Comparison of ENCODE assay signal across 8 cellular contexts in the genomic region with DNA sequence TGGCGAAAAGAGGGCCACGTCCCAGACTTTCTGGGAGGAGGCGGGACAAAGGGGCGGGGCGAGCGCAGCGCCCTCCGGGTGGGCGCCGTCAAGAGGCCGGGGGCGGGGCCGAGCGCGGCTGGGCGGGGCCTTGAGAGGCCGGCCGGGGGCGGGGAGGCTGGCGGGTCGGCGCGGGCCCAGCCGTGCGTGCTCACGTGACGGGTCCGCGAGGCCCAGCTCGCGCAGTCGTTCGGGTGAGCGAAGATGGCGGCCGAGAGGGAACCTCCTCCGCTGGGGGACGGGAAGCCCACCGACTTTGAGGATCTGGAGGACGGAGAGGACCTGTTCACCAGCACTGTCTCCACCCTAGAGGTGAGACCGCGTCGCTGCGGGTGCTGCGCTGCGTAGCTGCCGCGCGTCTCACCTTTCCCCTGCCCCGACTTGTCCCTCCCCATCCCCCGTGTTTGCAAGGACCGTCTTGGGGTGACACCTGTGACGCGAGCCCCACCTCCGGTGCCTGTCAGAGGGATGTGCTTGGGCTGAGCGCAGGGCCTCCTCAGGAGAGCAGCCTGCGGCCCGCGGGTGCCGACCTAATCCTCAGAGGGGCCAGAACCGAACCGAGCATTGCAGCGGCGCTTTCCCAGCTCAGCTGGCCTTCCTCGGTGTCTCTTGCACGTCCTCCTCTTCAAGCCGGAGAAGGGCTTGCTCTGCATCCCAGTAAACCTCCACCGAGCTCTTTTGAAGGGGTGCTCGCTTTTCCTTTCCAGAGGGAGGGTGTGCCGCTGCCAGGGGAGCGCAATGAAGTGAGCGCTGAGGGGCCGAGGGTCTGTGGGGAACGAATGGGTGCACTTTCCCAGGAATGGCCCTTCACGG. TPM values are rescaled to one million over a fixed set of nuclear protein-coding genes. Genes with fewer than 3 reads are reported as not detected.
A peak's percentile ranks its signal among the peaks of the same experiment; 100 is the strongest.
DNase-seq lines count a peak whose midpoint lies in the region; ATAC-seq and TF ChIP-seq lines count a peak whose summit lies in the region.

A gene with protein sequence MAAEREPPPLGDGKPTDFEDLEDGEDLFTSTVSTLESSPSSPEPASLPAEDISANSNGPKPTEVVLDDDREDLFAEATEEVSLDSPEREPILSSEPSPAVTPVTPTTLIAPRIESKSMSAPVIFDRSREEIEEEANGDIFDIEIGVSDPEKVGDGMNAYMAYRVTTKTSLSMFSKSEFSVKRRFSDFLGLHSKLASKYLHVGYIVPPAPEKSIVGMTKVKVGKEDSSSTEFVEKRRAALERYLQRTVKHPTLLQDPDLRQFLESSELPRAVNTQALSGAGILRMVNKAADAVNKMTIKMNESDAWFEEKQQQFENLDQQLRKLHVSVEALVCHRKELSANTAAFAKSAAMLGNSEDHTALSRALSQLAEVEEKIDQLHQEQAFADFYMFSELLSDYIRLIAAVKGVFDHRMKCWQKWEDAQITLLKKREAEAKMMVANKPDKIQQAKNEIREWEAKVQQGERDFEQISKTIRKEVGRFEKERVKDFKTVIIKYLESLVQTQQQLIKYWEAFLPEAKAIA (plus strand): TSS at position 220 of the 852 bp plus-strand sequence. CDS start 24 bp downstream, at position 244.

- DNase-seq in DMS153 (lab: John Stamatoyannopoulos, UW) (peak; percentile 42), Peyer's patch (peak; percentile 95 to 99 (median 98)), esophagus muscularis mucosa (ENCODE audit: extremely low spot score) (peak; percentile 97)
- peak; percentile 91 to 92 for DNase-seq in activated T-cell treated with anti-CD3 and anti-CD28 coated beads, Interleukin-2, amount 50 U/mL, for 48 hours
- peak; percentile 71 to 85 for DNase-seq in stimulated activated CD8-positive, alpha-beta memory T cell treated with anti-CD3 and anti-CD28 coated beads, Interleukin-7, amount 100 ng/mL, for 4 hours (ENCODE audit: low read depth in 2 of 2)

- H3K9ac ChIP-seq in HUES64 (ENCODE audit: low read depth, low read length), result peak within 1 kb of the TSS; percentile 75

- H3K27me3 ChIP-seq in HUES64 (ENCODE audit: insufficient read depth, low read length) (peaks cover 3% of the 10 kb centered on the region; the same call in 1 of the 2 replicates), Peyer's patch (no peaks in the 10 kb centered on the region), esophagus muscularis mucosa (no peaks in the 10 kb centered on the region), muscle layer of duodenum (ENCODE audit: low read depth, low read length) (no peaks in the 10 kb centered on the region)

- no peak for TF ChIP-seq EP300 in esophagus muscularis mucosa (IDR thresholded peaks at IDR 0.05)

- H3K4me3 ChIP-seq in HUES64 (ENCODE audit: low read length), result peak within 1 kb of the TSS; percentile 77
- H3K4me3 ChIP-seq in Peyer's patch, result peak within 1 kb of the TSS; percentile 75 to 94 (median 83)
- peak within 1 kb of the TSS; percentile 88 to 98 (median 92) for H3K4me3 ChIP-seq in esophagus muscularis mucosa
- peak within 1 kb of the TSS; percentile 92 to 98 for H3K4me3 ChIP-seq in muscle layer of duodenum (ENCODE audit: low read depth in 1 of 2, low read length in 2 of 2)

- TF ChIP-seq POLR2A in Peyer's patch (IDR thresholded peaks at IDR 0.05) (peak; percentile 61 to 76), esophagus muscularis mucosa (IDR thresholded peaks at IDR 0.05; ENCODE audit: low read depth) (peak; percentile 25)

- no peaks in the 10 kb centered on the region for H3K9me3 ChIP-seq in HUES64 (ENCODE audit: insufficient read depth, low read depth, low read length)
- H3K9me3 ChIP-seq in Peyer's patch, result no peaks in the 10 kb centered on the region
- no peaks in the 10 kb centered on the region for H3K9me3 ChIP-seq in esophagus muscularis mucosa
- H3K9me3 ChIP-seq in muscle layer of duodenum (ENCODE audit: control insufficient read depth in 1 of 2, low read length in 2 of 2), result no peaks in the 10 kb centered on the region

- H3K4me1 ChIP-seq in HUES64 (ENCODE audit: insufficient read depth, low read length), result peaks cover 14% of the 10 kb centered on the region
- peaks cover 0 to 19% (median 7%) of the 10 kb centered on the region in 4 donors for H3K4me1 ChIP-seq in Peyer's patch
- peaks cover 18 to 34% (median 28%) of the 10 kb centered on the region in 4 donors for H3K4me1 ChIP-seq in esophagus muscularis mucosa
- peaks cover 4 to 26% of the 10 kb centered on the region in 2 donors for H3K4me1 ChIP-seq in muscle layer of duodenum (ENCODE audit: control insufficient read depth in 1 of 2, insufficient read depth in 2 of 2, low read length in 2 of 2)

- peak; percentile 80 for ATAC-seq in GM21447 (IDR thresholded peaks at IDR 0.05; ENCODE audit: unreplicated experiment)

- H3K36me3 ChIP-seq in HUES64 (ENCODE audit: insufficient read depth, low read length), result no peaks in the 10 kb centered on the region
- H3K36me3 ChIP-seq in Peyer's patch, result no peaks in the 10 kb centered on the region
- H3K36me3 ChIP-seq in esophagus muscularis mucosa, result no peaks in the 10 kb centered on the region
- H3K36me3 ChIP-seq in muscle layer of duodenum (ENCODE audit: control insufficient read depth in 1 of 2, insufficient read depth in 2 of 2, low read length in 2 of 2), result no peaks in the 10 kb centered on the region

- H3K27ac ChIP-seq in HUES64 (ENCODE audit: low read depth, low read length) (peak within 1 kb of the TSS; percentile 80), Peyer's patch (peak within 1 kb of the TSS; percentile 86 to 93 (median 88)), esophagus muscularis mucosa (replicated peaks in 1 of 4) (peak within 1 kb of the TSS; percentile 86 to 94 (median 92)), muscle layer of duodenum (ENCODE audit: low read length) (peak within 1 kb of the TSS; percentile 87)

- intact Hi-C loops in esophagus muscularis mucosa (cut with DNase I), result loop anchor here (2.0 kb wide), 1 partner anchor 70 kb away; a partner anchor contains a TSS

- peak in 3 of 6 experiments; percentile 26 to 41 (median 39) for TF ChIP-seq CTCF in Peyer's patch (IDR thresholded peaks at IDR 0.05)
- TF ChIP-seq CTCF in esophagus muscularis mucosa (IDR thresholded peaks at IDR 0.05), result peak in 1 of 3 experiments; percentile 25

- under 1% methylated on average over 75 of the region's 75 CpGs for WGBS in HUES64
- 2% methylated on average over 7 of the region's 75 CpGs for WGBS in esophagus muscularis mucosa

RNA-seq across cellular contexts. Expression of the gene that starts here (rescaled TPM):
- 58.8 TPM for polyA plus RNA-seq in HUES64 (2013, experiment 1 of 2)
- polyA plus RNA-seq in HUES64 (2013, experiment 2 of 2), result 67.5 TPM
- total RNA-seq in Peyer's patch, result 10 to 100 TPM; 46.1 to 97.4 (median 52.8) TPM
- 10 to 100 TPM; 62.1 to 86.0 (median 75.4) TPM for total RNA-seq in esophagus muscularis mucosa

Comparison
In these comparisons a context has a peak if more than half of its experiments do, and no peak if none do; other contexts are left out.
1. Peak in every context shown above with its lines: DNase-seq, ATAC-seq, H3K4me3 ChIP-seq and H3K27ac ChIP-seq.
2. DNase-seq: peak in every context shown above with its lines; median percentile 98 in Peyer's patch; 97 in esophagus muscularis mucosa; 92 in activated T-cell treated with anti-CD3 and anti-CD28 coated beads, Interleukin-2, amount 50 U/mL, for 48 hours; 78 in stimulated activated CD8-positive, alpha-beta memory T cell treated with anti-CD3 and anti-CD28 coated beads, Interleukin-7, amount 100 ng/mL, for 4 hours; 42 in DMS153.